23 cellular contexts compared by ENCODE assay signal in the genomic region with DNA sequence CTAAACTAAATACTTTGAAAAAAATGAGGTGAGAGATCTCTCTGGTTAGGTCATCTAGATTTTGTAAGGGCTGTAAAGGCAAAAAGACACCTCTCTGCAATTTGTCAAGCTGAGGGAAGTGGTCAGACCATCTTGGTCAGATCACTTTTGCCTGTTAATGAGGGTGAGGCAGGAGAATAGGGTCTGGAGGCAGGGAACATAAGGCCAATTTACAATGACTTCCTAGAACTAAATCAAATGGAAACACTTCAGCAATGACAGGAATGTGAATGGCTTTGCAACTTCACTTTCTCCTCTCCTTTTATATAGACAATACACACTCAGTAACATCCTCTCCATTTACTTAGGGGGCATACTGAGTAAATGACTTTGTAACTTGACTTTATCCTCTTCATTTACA.
"Had no signal": no experiment of that assay in that cellular context is flagged by ENCODE, and none has a peak within 500 bp of the region (broad histone marks: within the 10 kb centered on the region; RNA-seq: fewer than 3 reads in every experiment).

No MANE protein-coding gene starts in this region.

- H3K4me1 ChIP-seq: heart right ventricle, left ventricle myocardium inferior, sigmoid colon, vagina had no signal

- H3K4me3 ChIP-seq: heart right ventricle, left ventricle myocardium inferior, sigmoid colon, smooth muscle cell, vagina had no signal

- H3K36me3 ChIP-seq: heart right ventricle, left ventricle myocardium inferior, sigmoid colon, vagina had no signal

- ATAC-seq: activated CD4-positive, CD25-positive, alpha-beta regulatory T cell treated with anti-CD3 and anti-CD28 coated beads, Interleukin-2, amount 50 U/mL, for 24 hours; activated T-cell treated with anti-CD3 and anti-CD28 coated beads, Interleukin-2, amount 50 U/mL, for 72 hours; heart right ventricle; stimulated activated naive B cell treated with anti-CD40 and anti-IgM and Interleukin-4, amounts not matched to agents 10 μg/mL and 1 μg/mL and 100 μg/mL, for 72 hours had no signal

- H3K27me3 ChIP-seq: heart right ventricle, sigmoid colon, vagina had no signal

- FAIRE-seq: bronchial epithelial cell had no signal

- H3K27ac ChIP-seq: epithelial cell of prostate, heart right ventricle, left ventricle myocardium inferior, sigmoid colon, vagina had no signal

- H3K9me3 ChIP-seq: left ventricle myocardium inferior, sigmoid colon, vagina had no signal

- H3K4me2 ChIP-seq: smooth muscle cell had no signal

- DNase-seq: activated CD4-positive, alpha-beta memory T cell treated with anti-CD3 and anti-CD28 coated beads, Interleukin-2, amount 10 ng/mL, durations not matched to agents 7 days and 5 days; activated CD4-positive, alpha-beta T cell treated with anti-CD3 and anti-CD28 coated beads, Interleukin-2, amount 10 ng/mL, durations not matched to agents 24 days and 14 days; activated effector memory CD4-positive, alpha-beta T cell treated with Interleukin-2 at 50 U/mL for 16 hours; activated naive CD4-positive, alpha-beta T cell treated with anti-CD3 and anti-CD28 coated beads for 36 hours; activated naive CD8-positive, alpha-beta T cell treated with anti-CD3 and anti-CD28 coated beads, Interleukin-2, amount 10 ng/mL, durations not matched to agents 7 days and 5 days; activated T-cell treated with anti-CD3 and anti-CD28 coated beads, Interleukin-2, amount 50 U/mL, for 72 hours; amniotic stem cell; cerebellar nuclear complex; cortex of kidney; heart right ventricle; left ventricle myocardium inferior; nucleus accumbens; posterior cingulate gyrus; sigmoid colon; stimulated activated CD4-positive, alpha-beta T cell treated with anti-CD3 and anti-CD28 coated beads, Interleukin-15, amount 100 ng/mL, for 24 hours; stimulated activated CD8-positive, alpha-beta memory T cell treated with anti-CD3 and anti-CD28 coated beads, Interleukin-4, amount 100 ng/mL, for 48 hours; stimulated activated naive B cell treated with anti-CD40 and anti-IgM and Interleukin-4, amounts not matched to agents 10 μg/mL and 1 μg/mL and 100 μg/mL, for 72 hours; T1000 had no signal
